ENCODE assay signal across 16 cellular contexts in genomic region chr15:35134269-35134668, GRCh38. TPM values are rescaled to one million over a fixed set of nuclear protein-coding genes. Genes with fewer than 3 reads are reported as not detected.
DNase-seq lines count a peak whose midpoint lies in the region; ATAC-seq and TF ChIP-seq lines count a peak whose summit lies in the region.
"Had no signal": no experiment of that assay in that cellular context is flagged by ENCODE, and none has a peak within 500 bp of the region (broad histone marks: within the 10 kb centered on the region; RNA-seq: fewer than 3 reads in every experiment).

No MANE protein-coding gene starts in this region.

- H3K9me3 ChIP-seq in mucosa of descending colon = no peaks in the 10 kb centered on the region
- H3K9me3 ChIP-seq: HAP-1 had no signal

- DNase-seq in HEK293T (ENCODE audit: extremely low spot score) (peak; percentile 6), fibroblast of villous mesenchyme (ENCODE audit: low read depth) (peak; percentile 14), mucosa of descending colon (no peak)
- no peak for DNase-seq in activated naive CD4-positive, alpha-beta T cell treated with anti-CD3 and anti-CD28 coated beads for 36 hours
- no peak for DNase-seq in activated CD4-positive, alpha-beta memory T cell treated with anti-CD3 and anti-CD28 coated beads for 36 hours
- DNase-seq: C1 segment of cervical spinal cord; Calu3; CD4-positive, alpha-beta memory T cell; COR-L47; DMS153; DND-41; GOT3 had no signal

- H3K4me1 Mint-ChIP-seq in nephron = peaks cover 23% of the 10 kb centered on the region
- no peaks in the 10 kb centered on the region for H3K4me1 Mint-ChIP-seq in activated naive CD4-positive, alpha-beta T cell treated with anti-CD3 and anti-CD28 coated beads for 36 hours (ENCODE audit: low read depth)
- H3K4me1 Mint-ChIP-seq in activated CD4-positive, alpha-beta memory T cell treated with anti-CD3 and anti-CD28 coated beads for 36 hours (ENCODE audit: low read depth) = no peaks in the 10 kb centered on the region
- H3K4me1 Mint-ChIP-seq: CD4-positive, alpha-beta memory T cell had no signal

- H3K4me3 ChIP-seq in fibroblast of villous mesenchyme (ENCODE audit: low read depth, low read length) (no peak overlapping the region), mucosa of descending colon (no peak overlapping the region)
- H3K4me3 ChIP-seq: HAP-1 had no signal

- intact Hi-C loops in activated naive CD4-positive, alpha-beta T cell treated with anti-CD3 and anti-CD28 coated beads for 36 hours (cut with micrococcal nuclease) = no loop called here
- intact Hi-C loops in mucosa of descending colon (cut with DNase I, micrococcal nuclease) = no loop called here
- intact Hi-C loops in activated CD4-positive, alpha-beta memory T cell treated with anti-CD3 and anti-CD28 coated beads for 36 hours (cut with micrococcal nuclease) = no loop called here

- H3K27me3 Mint-ChIP-seq in nephron (ENCODE audit: low read depth) = no peaks in the 10 kb centered on the region
- H3K27me3 Mint-ChIP-seq in activated naive CD4-positive, alpha-beta T cell treated with anti-CD3 and anti-CD28 coated beads for 36 hours (ENCODE audit: low read depth) = no peaks in the 10 kb centered on the region
- H3K27me3 Mint-ChIP-seq in activated CD4-positive, alpha-beta memory T cell treated with anti-CD3 and anti-CD28 coated beads for 36 hours = no peaks in the 10 kb centered on the region

- POLR2A ChIA-PET in HEK293T (lab: Yijun Ruan, JAX) = no interaction called here
- POLR2A ChIA-PET in activated CD4-positive, alpha-beta memory T cell treated with anti-CD3 and anti-CD28 coated beads for 36 hours (lab: Charles Lee) = no interaction called here

- ATAC-seq in mucosa of descending colon = no peak

- TF ChIP-seq CTCF in fibroblast of villous mesenchyme (IDR thresholded peaks at IDR 0.05; ENCODE audit: insufficient read depth, low read depth, low read length) (no peak), nephron (IDR thresholded peaks at IDR 0.05; ENCODE audit: unreplicated experiment in 3 of 3) (no peak), mucosa of descending colon (IDR thresholded peaks at IDR 0.05) (no peak)

- no peaks in the 10 kb centered on the region for H3K36me3 Mint-ChIP-seq in nephron (ENCODE audit: low read depth)
- no peaks in the 10 kb centered on the region for H3K36me3 Mint-ChIP-seq in activated naive CD4-positive, alpha-beta T cell treated with anti-CD3 and anti-CD28 coated beads for 36 hours (ENCODE audit: low read depth)
- H3K36me3 Mint-ChIP-seq in activated CD4-positive, alpha-beta memory T cell treated with anti-CD3 and anti-CD28 coated beads for 36 hours = no peaks in the 10 kb centered on the region
- H3K36me3 Mint-ChIP-seq: CD4-positive, alpha-beta memory T cell had no signal

- H3K36me3 ChIP-seq in mucosa of descending colon (ENCODE audit: low read depth) = no peaks in the 10 kb centered on the region
- H3K36me3 ChIP-seq: HAP-1 had no signal

- H3K4me3 Mint-ChIP-seq in nephron = no peak overlapping the region
- no peak overlapping the region for H3K4me3 Mint-ChIP-seq in activated naive CD4-positive, alpha-beta T cell treated with anti-CD3 and anti-CD28 coated beads for 36 hours
- H3K4me3 Mint-ChIP-seq in activated CD4-positive, alpha-beta memory T cell treated with anti-CD3 and anti-CD28 coated beads for 36 hours = no peak overlapping the region
- H3K4me3 Mint-ChIP-seq: CD4-positive, alpha-beta memory T cell had no signal

- CTCF ChIA-PET in HEK293T (lab: Yijun Ruan, JAX) = no interaction called here
- CTCF ChIA-PET in activated naive CD4-positive, alpha-beta T cell treated with anti-CD3 and anti-CD28 coated beads for 36 hours (lab: Charles Lee) = no interaction called here
- CTCF ChIA-PET in activated CD4-positive, alpha-beta memory T cell treated with anti-CD3 and anti-CD28 coated beads for 36 hours (lab: Charles Lee) = no interaction called here

- no peaks in the 10 kb centered on the region for H3K4me1 ChIP-seq in mucosa of descending colon (ENCODE audit: low read depth)
- H3K4me1 ChIP-seq: HAP-1 had no signal

- no peaks in the 10 kb centered on the region for H3K9me3 Mint-ChIP-seq in nephron
- peaks cover 3% of the 10 kb centered on the region for H3K9me3 Mint-ChIP-seq in activated naive CD4-positive, alpha-beta T cell treated with anti-CD3 and anti-CD28 coated beads for 36 hours
- H3K9me3 Mint-ChIP-seq in activated CD4-positive, alpha-beta memory T cell treated with anti-CD3 and anti-CD28 coated beads for 36 hours = peaks cover 3% of the 10 kb centered on the region

- H3K27ac Mint-ChIP-seq in nephron = peak overlapping the region in 2 of 3 experiments; percentile 14
- no peak overlapping the region for H3K27ac Mint-ChIP-seq in activated naive CD4-positive, alpha-beta T cell treated with anti-CD3 and anti-CD28 coated beads for 36 hours
- H3K27ac Mint-ChIP-seq in activated CD4-positive, alpha-beta memory T cell treated with anti-CD3 and anti-CD28 coated beads for 36 hours = no peak overlapping the region
- H3K27ac Mint-ChIP-seq: CD4-positive, alpha-beta memory T cell had no signal

TF ChIP-seq in HEK293T, 16 proteins besides CTCF, POLR2A, EP300 and RAD21:
- TF ChIP-seq L3MBTL2 (conservative IDR thresholded peaks at IDR 0.05) (no peak), PKNOX1 (IDR thresholded peaks at IDR 0.05) (peak; percentile 30; the same call in 1 of the 2 replicates)

RNA-seq across cellular contexts. Expression of gene NANOGP8, which starts 49.2 kb away (rescaled TPM):
- total RNA-seq in fibroblast of villous mesenchyme = 0.32 TPM in 1 of 2 replicates, not detected in the other
- not detected for total RNA-seq in activated naive CD4-positive, alpha-beta T cell treated with anti-CD3 and anti-CD28 coated beads for 36 hours
- 1 to 10 TPM in 2 of 3 donors, not detected in 1; 1.1 to 1.8 TPM for total RNA-seq in mucosa of descending colon
- total RNA-seq in activated CD4-positive, alpha-beta memory T cell treated with anti-CD3 and anti-CD28 coated beads for 36 hours = not detected
- total RNA-seq: A172; A673; Calu3; CD4-positive, alpha-beta memory T cell had no signal

Comparison
In these comparisons a context has a peak if more than half of its experiments do, and no peak if none do; other contexts are left out.
1. DNase-seq: peak in HEK293T (single experiment) and fibroblast of villous mesenchyme (single experiment); none in activated naive CD4-positive, alpha-beta T cell treated with anti-CD3 and anti-CD28 coated beads for 36 hours (single experiment), mucosa of descending colon (0 of 3) and activated CD4-positive, alpha-beta memory T cell treated with anti-CD3 and anti-CD28 coated beads for 36 hours (single experiment).
2. H3K27ac Mint-ChIP-seq: peak in nephron (2 of 3); none in activated naive CD4-positive, alpha-beta T cell treated with anti-CD3 and anti-CD28 coated beads for 36 hours (single experiment) and activated CD4-positive, alpha-beta memory T cell treated with anti-CD3 and anti-CD28 coated beads for 36 hours (single experiment).